ENCODE assay signal across 29 cellular contexts in genomic region chr3:124588794-124589193, GRCh38.
"Had no signal": no experiment of that assay in that cellular context is flagged by ENCODE, and none has a peak within 500 bp of the region (broad histone marks: within the 10 kb centered on the region; RNA-seq: fewer than 3 reads in every experiment).

No MANE protein-coding gene starts in this region.

- H3K36me3 ChIP-seq: neutrophil, ovary, upper lobe of left lung, vagina had no signal

- H3K27ac Mint-ChIP-seq: activated B cell treated with CpG ODN at 0.5 μM for 24 hours; activated naive CD4-positive, alpha-beta T cell treated with anti-CD3 and anti-CD28 coated beads, Interleukin-2, amount 10 ng/mL, durations not matched to agents 7 days and 5 days; mesothelial cell of epicardium; naive B cell; nephron progenitor cell; stimulated activated naive CD8-positive, alpha-beta T cell treated with anti-CD3 and anti-CD28 coated beads, Interleukin-15, Interleukin-2, amounts not matched to agents 100 ng/mL and 50 ng/mL, for 24 hours; T-helper 2 cell treated with Interferon-gamma antibody and Interleukin-4, amounts not matched to agents 5 μg/mL and 100 μg/mL, for 36 hours had no signal

- H3K9me3 ChIP-seq: neutrophil, ovary, upper lobe of left lung, vagina had no signal

- ATAC-seq: sciatic nerve had no signal

- H3K4me3 Mint-ChIP-seq: activated B cell treated with CpG ODN at 0.5 μM for 24 hours; activated naive CD4-positive, alpha-beta T cell treated with anti-CD3 and anti-CD28 coated beads, Interleukin-2, amount 10 ng/mL, durations not matched to agents 7 days and 5 days; mesothelial cell of epicardium; naive B cell; nephron progenitor cell; stimulated activated naive CD8-positive, alpha-beta T cell treated with anti-CD3 and anti-CD28 coated beads, Interleukin-15, Interleukin-2, amounts not matched to agents 100 ng/mL and 50 ng/mL, for 24 hours; T-helper 2 cell treated with Interferon-gamma antibody and Interleukin-4, amounts not matched to agents 5 μg/mL and 100 μg/mL, for 36 hours had no signal

- H3K27ac ChIP-seq: epithelial cell of prostate, neutrophil, ovary, skin epidermis, upper lobe of left lung, vagina had no signal

- DNase-seq: activated B cell treated with CpG ODN at 0.5 μM for 24 hours; activated effector memory CD4-positive, alpha-beta T cell treated with Interleukin-2 at 50 U/mL for 16 hours; activated naive CD4-positive, alpha-beta T cell treated with anti-CD3 and anti-CD28 coated beads, Interleukin-2, amount 10 ng/mL, durations not matched to agents 7 days and 5 days; activated T-cell treated with anti-CD3 and anti-CD28 coated beads, Interleukin-2, amount 50 U/mL, for 48 hours; anterior cingulate cortex; dermis blood vessel endothelial cell; effector CD4-positive, alpha-beta T cell; glutamatergic neuron; mammary epithelial cell; naive B cell; nephron progenitor cell; ovary; stimulated activated CD4-positive, alpha-beta T cell treated with anti-CD3 and anti-CD28 coated beads, Interleukin-12 subunit alpha, Interleukin-12 subunit beta, amount 100 ng/mL, for 4 hours; stimulated activated CD4-positive, alpha-beta T cell treated with anti-CD3 and anti-CD28 coated beads, Interleukin-4, amount 100 ng/mL, for 1 hour; substantia nigra; T-helper 1 cell; upper lobe of left lung had no signal

- FAIRE-seq: bronchial epithelial cell, colon, frontal cortex, islet of Langerhans had no signal

- H3K27me3 ChIP-seq: ovary, upper lobe of left lung, vagina had no signal

- H3K9me3 Mint-ChIP-seq: activated B cell treated with CpG ODN at 0.5 μM for 24 hours; activated naive CD4-positive, alpha-beta T cell treated with anti-CD3 and anti-CD28 coated beads, Interleukin-2, amount 10 ng/mL, durations not matched to agents 7 days and 5 days; mesothelial cell of epicardium; naive B cell; nephron progenitor cell; stimulated activated naive CD8-positive, alpha-beta T cell treated with anti-CD3 and anti-CD28 coated beads, Interleukin-15, Interleukin-2, amounts not matched to agents 100 ng/mL and 50 ng/mL, for 24 hours; T-helper 2 cell treated with Interferon-gamma antibody and Interleukin-4, amounts not matched to agents 5 μg/mL and 100 μg/mL, for 36 hours had no signal

- H3K36me3 Mint-ChIP-seq: mesothelial cell of epicardium, naive B cell had no signal

- H3K4me3 ChIP-seq: ovary, skin epidermis, upper lobe of left lung, vagina had no signal
